Comparison of ENCODE assay signal across 17 cellular contexts in genomic region chr12:28413455-28414109, GRCh38.
A peak's percentile ranks its signal among the peaks of the same experiment; 100 is the strongest.
DNase-seq lines count a peak whose midpoint lies in the region; ATAC-seq and TF ChIP-seq lines count a peak whose summit lies in the region.
"Had no signal": no experiment of that assay in that cellular context is flagged by ENCODE, and none has a peak within 500 bp of the region (broad histone marks: within the 10 kb centered on the region; RNA-seq: fewer than 3 reads in every experiment).

No MANE protein-coding gene starts in this region.

- peaks cover 20% of the 10 kb centered on the region for H3K4me1 Mint-ChIP-seq in GM23338
- peaks cover 7% of the 10 kb centered on the region for H3K4me1 Mint-ChIP-seq in central memory CD8-positive, alpha-beta T cell
- H3K4me1 Mint-ChIP-seq in activated T-helper 1 cell treated with anti-CD3 and anti-CD28 coated beads, Interleukin-12 subunit alpha, Interleukin-12 subunit beta, Interleukin-2, Interleukin-4 antibody, amounts not matched to agents 30 ng/mL and 10 ng/mL and 1 ng/mL, durations not matched to agents 14 hours and 24 hours and 36 hours (ENCODE audit: low read depth): no peaks in the 10 kb centered on the region

- H3K4me1 ChIP-seq in GM23338 (ENCODE audit: insufficient read depth) (peaks cover 19% of the 10 kb centered on the region), heart left ventricle (peaks cover 0 to 4% (median 0%) of the 10 kb centered on the region in 12 donors)

- no peak for TF ChIP-seq CTCF in GM23338 (conservative IDR thresholded peaks at IDR 0.05; ENCODE audit: low read depth in 2 of 2)
- no peak for TF ChIP-seq CTCF in heart left ventricle (IDR thresholded peaks at IDR 0.05)

- H3K27ac Mint-ChIP-seq in GM23338: peak overlapping the region; percentile 41; the same call in 1 of the 2 replicates
- peak overlapping the region; percentile 76 for H3K27ac Mint-ChIP-seq in central memory CD8-positive, alpha-beta T cell (ENCODE audit: low read depth)
- H3K27ac Mint-ChIP-seq in activated T-helper 1 cell treated with anti-CD3 and anti-CD28 coated beads, Interleukin-12 subunit alpha, Interleukin-12 subunit beta, Interleukin-2, Interleukin-4 antibody, amounts not matched to agents 30 ng/mL and 10 ng/mL and 1 ng/mL, durations not matched to agents 14 hours and 24 hours and 36 hours: no peak overlapping the region

- H3K9me2 ChIP-seq in GM23338 (ENCODE audit: insufficient read depth): no peaks in the 10 kb centered on the region

- H3K9me3 ChIP-seq in heart left ventricle: no peaks in the 10 kb centered on the region
- H3K9me3 ChIP-seq: ovary had no signal

- WGBS in heart left ventricle, 4 donors: 86 to 90% (median 88%) methylated on average over 6 of the region's 6 CpGs

- no peaks in the 10 kb centered on the region for H3K27me3 Mint-ChIP-seq in GM23338 (ENCODE audit: insufficient read depth, low read depth, poor library complexity)
- H3K27me3 Mint-ChIP-seq in central memory CD8-positive, alpha-beta T cell: no peaks in the 10 kb centered on the region
- H3K27me3 Mint-ChIP-seq in activated T-helper 1 cell treated with anti-CD3 and anti-CD28 coated beads, Interleukin-12 subunit alpha, Interleukin-12 subunit beta, Interleukin-2, Interleukin-4 antibody, amounts not matched to agents 30 ng/mL and 10 ng/mL and 1 ng/mL, durations not matched to agents 14 hours and 24 hours and 36 hours (ENCODE audit: insufficient read depth): no peaks in the 10 kb centered on the region

- no peak overlapping the region for H3K4me3 ChIP-seq in GM23338
- H3K4me3 ChIP-seq in heart left ventricle: no peak overlapping the region
- H3K4me3 ChIP-seq: GM23248, ovary had no signal

- no peak overlapping the region for H2AFZ ChIP-seq in GM23338
- H2AFZ ChIP-seq: GM23248 had no signal

- H3K4me3 Mint-ChIP-seq in GM23338: no peak overlapping the region
- H3K4me3 Mint-ChIP-seq in central memory CD8-positive, alpha-beta T cell: no peak overlapping the region
- no peak overlapping the region for H3K4me3 Mint-ChIP-seq in activated T-helper 1 cell treated with anti-CD3 and anti-CD28 coated beads, Interleukin-12 subunit alpha, Interleukin-12 subunit beta, Interleukin-2, Interleukin-4 antibody, amounts not matched to agents 30 ng/mL and 10 ng/mL and 1 ng/mL, durations not matched to agents 14 hours and 24 hours and 36 hours
- H3K4me3 Mint-ChIP-seq: WTC11 had no signal

- H4K20me1 ChIP-seq in GM23338 (replicated peaks; ENCODE audit: insufficient read depth): no peaks in the 10 kb centered on the region

- no peak overlapping the region for H3K4me2 ChIP-seq in GM23338

- H3F3A ChIP-seq in GM23338 (replicated peaks; ENCODE audit: low read depth): no peaks in the 10 kb centered on the region

- peaks cover 15% of the 10 kb centered on the region for H3K36me3 Mint-ChIP-seq in GM23338 (ENCODE audit: low read depth)
- peaks cover 8% of the 10 kb centered on the region for H3K36me3 Mint-ChIP-seq in central memory CD8-positive, alpha-beta T cell (ENCODE audit: insufficient read depth)
- H3K36me3 Mint-ChIP-seq in activated T-helper 1 cell treated with anti-CD3 and anti-CD28 coated beads, Interleukin-12 subunit alpha, Interleukin-12 subunit beta, Interleukin-2, Interleukin-4 antibody, amounts not matched to agents 30 ng/mL and 10 ng/mL and 1 ng/mL, durations not matched to agents 14 hours and 24 hours and 36 hours (ENCODE audit: low read depth): peaks cover 4% of the 10 kb centered on the region

- TF ChIP-seq POLR2A in heart left ventricle (IDR thresholded peaks at IDR 0.05): no peak

- peak; percentile 89 for ATAC-seq in GM18867 (IDR thresholded peaks at IDR 0.05; ENCODE audit: unreplicated experiment)
- ATAC-seq in GM23338: no peak
- ATAC-seq in HG03439 (IDR thresholded peaks at IDR 0.05; ENCODE audit: unreplicated experiment): peak; percentile 75
- ATAC-seq in central memory CD8-positive, alpha-beta T cell (replicated peaks; ENCODE audit: extremely low read depth, poor library complexity, severe bottlenecking): no peak
- ATAC-seq in heart left ventricle: no peak
- ATAC-seq in GM18907 (IDR thresholded peaks at IDR 0.05; ENCODE audit: unreplicated experiment): no peak
- ATAC-seq: foreskin keratinocyte, left lobe of liver, WTC11 had no signal

- no peaks in the 10 kb centered on the region for H3K79me2 ChIP-seq in GM23338 (replicated peaks; ENCODE audit: insufficient read depth)

- DNase-seq in GM23338 (ENCODE audit: low spot score): no peak
- DNase-seq in central memory CD8-positive, alpha-beta T cell (ENCODE audit: low spot score in 2 of 2): no peak
- no peak for DNase-seq in heart left ventricle
- no peak for DNase-seq in activated T-helper 1 cell treated with anti-CD3 and anti-CD28 coated beads, Interleukin-12 subunit alpha, Interleukin-12 subunit beta, Interleukin-2, Interleukin-4 antibody, amounts not matched to agents 30 ng/mL and 10 ng/mL and 1 ng/mL, durations not matched to agents 14 hours and 24 hours and 36 hours (ENCODE audit: low spot score)
- DNase-seq in DMS79 (lab: John Stamatoyannopoulos, UW): no peak
- DNase-seq: activated gamma-delta T cell treated with Interleukin-2 at 50 U/mL for 16 hours; anterior cingulate cortex; foreskin keratinocyte; GM23248; ovary; stimulated activated CD4-positive, alpha-beta T cell treated with anti-CD3 and anti-CD28 coated beads, Interleukin-4, amount 100 ng/mL, for 24 hours; SW 1271 had no signal

- H3K36me3 ChIP-seq in GM23338 (ENCODE audit: insufficient read depth): no peaks in the 10 kb centered on the region
- H3K36me3 ChIP-seq in heart left ventricle: peaks cover 0 to 11% (median 0%) of the 10 kb centered on the region in 9 donors
- H3K36me3 ChIP-seq: ovary had no signal

- intact Hi-C loops in heart left ventricle (cut with DNase I): no loop called here
- intact Hi-C loops in activated T-helper 1 cell treated with anti-CD3 and anti-CD28 coated beads, Interleukin-12 subunit alpha, Interleukin-12 subunit beta, Interleukin-2, Interleukin-4 antibody, amounts not matched to agents 30 ng/mL and 10 ng/mL and 1 ng/mL, durations not matched to agents 14 hours and 24 hours and 36 hours (cut with micrococcal nuclease): no loop called here

- H3K27me3 ChIP-seq in GM23338 (ENCODE audit: insufficient read depth): no peaks in the 10 kb centered on the region
- H3K27me3 ChIP-seq in heart left ventricle: no peaks in the 10 kb centered on the region
- H3K27me3 ChIP-seq: foreskin keratinocyte, ovary had no signal

- H3K27ac ChIP-seq in GM23338 (ENCODE audit: low read depth) (no peak overlapping the region), heart left ventricle (no peak overlapping the region)
- H3K27ac ChIP-seq: foreskin keratinocyte, GM23248, ovary had no signal

- H3K9me3 Mint-ChIP-seq in GM23338: no peaks in the 10 kb centered on the region
- H3K9me3 Mint-ChIP-seq in central memory CD8-positive, alpha-beta T cell: no peaks in the 10 kb centered on the region
- no peaks in the 10 kb centered on the region for H3K9me3 Mint-ChIP-seq in activated T-helper 1 cell treated with anti-CD3 and anti-CD28 coated beads, Interleukin-12 subunit alpha, Interleukin-12 subunit beta, Interleukin-2, Interleukin-4 antibody, amounts not matched to agents 30 ng/mL and 10 ng/mL and 1 ng/mL, durations not matched to agents 14 hours and 24 hours and 36 hours

TF ChIP-seq in GM23338, 12 proteins besides CTCF, POLR2A, EP300 and RAD21 (continues in another document):
- no peak for TF ChIP-seq REST (IDR thresholded peaks at IDR 0.05; ENCODE audit: unreplicated experiment)
- TF ChIP-seq CREB1 (CRISPR knock-in tag; IDR thresholded peaks at IDR 0.05; ENCODE audit: low read depth): no peak
- TF ChIP-seq ETS1 (IDR thresholded peaks at IDR 0.05): no peak
- TF ChIP-seq EZH2 (IDR thresholded peaks at IDR 0.05; ENCODE audit: low read depth, unreplicated experiment): no peak
- TF ChIP-seq JUNB (IDR thresholded peaks at IDR 0.05; ENCODE audit: unreplicated experiment): no peak
- no peak for TF ChIP-seq ZNF114 (CRISPR knock-in tag; IDR thresholded peaks at IDR 0.05)
- no peak for TF ChIP-seq STAT1 (IDR thresholded peaks at IDR 0.05; ENCODE audit: unreplicated experiment)
- TF ChIP-seq EZH2phosphoT487 (IDR thresholded peaks at IDR 0.05; ENCODE audit: unreplicated experiment): no peak
- TF ChIP-seq NANOG (IDR thresholded peaks at IDR 0.05; ENCODE audit: borderline replicate concordance): no peak
- no peak for TF ChIP-seq POLR2AphosphoS5 (IDR thresholded peaks at IDR 0.05; ENCODE audit: low read depth)

Comparison
In these comparisons a context has a peak if more than half of its experiments do, and no peak if none do; other contexts are left out.
1. ATAC-seq: peak in GM18867 (single experiment) and HG03439 (single experiment); none in GM23338 (single experiment), central memory CD8-positive, alpha-beta T cell (single experiment), heart left ventricle (0 of 4) and GM18907 (single experiment).